23 cellular contexts compared by ENCODE assay signal in the genomic region with DNA sequence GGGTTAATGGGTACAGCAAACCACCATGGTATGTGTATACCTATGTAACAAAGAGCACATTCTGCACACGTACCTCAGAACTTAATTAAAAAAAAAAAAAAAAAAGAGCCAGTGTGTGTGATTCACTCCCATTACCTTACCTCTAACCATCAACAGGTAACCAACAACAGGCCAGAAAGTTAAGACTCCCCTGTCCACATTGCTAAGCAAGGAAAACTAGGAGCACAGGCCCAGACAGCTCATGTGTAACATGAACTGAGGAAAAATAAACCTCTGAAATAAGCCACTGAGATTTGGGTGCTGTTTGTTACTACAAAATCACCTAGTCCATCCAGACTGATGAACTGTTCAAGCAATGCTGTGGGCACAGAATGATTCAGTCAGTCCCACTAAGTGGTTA. TPM values are rescaled to one million over a fixed set of nuclear protein-coding genes. Genes with fewer than 3 reads are reported as not detected.
A peak's percentile ranks its signal among the peaks of the same experiment; 100 is the strongest.
DNase-seq lines count a peak whose midpoint lies in the region; ATAC-seq, FAIRE-seq and TF ChIP-seq lines count a peak whose summit lies in the region.
"Had no signal": no experiment of that assay in that cellular context is flagged by ENCODE, and none has a peak within 500 bp of the region (broad histone marks: within the 10 kb centered on the region; RNA-seq: fewer than 3 reads in every experiment).

No MANE protein-coding gene starts in this region.

- DNase-seq in stimulated activated naive CD8-positive, alpha-beta T cell treated with anti-CD3 and anti-CD28 coated beads, Interleukin-15, Interleukin-2, amounts not matched to agents 100 U/mL and 50 U/mL, for 24 hours, result no peak
- DNase-seq in stimulated activated naive CD8-positive, alpha-beta T cell treated with anti-CD3 and anti-CD28 coated beads, Interleukin-15, amount 100 ng/mL, for 72 hours, result no peak
- DNase-seq in K562 (ENCODE audit: extremely low read depth in 1 of 4, low spot score in 3 of 4) (no peak), keratinocyte (ENCODE audit: low read depth, low spot score) (no peak), GM12891 (ENCODE audit: insufficient read length, low spot score) (no peak), 8988T (no peak)
- no peak for DNase-seq in stimulated activated effector memory CD8-positive, alpha-beta T cell treated with anti-CD3 and anti-CD28 coated beads, Interleukin-12 subunit alpha, Interleukin-12 subunit beta, amount 100 ng/mL, for 72 hours (ENCODE audit: low spot score in 2 of 2)
- no peak for DNase-seq in activated CD4-positive, alpha-beta T cell treated with anti-CD3 and anti-CD28 coated beads, Interleukin-2, amount 50 U/mL, for 1 hour
- DNase-seq: BE2C; CD4-positive, alpha-beta T cell; CD8-positive, alpha-beta memory T cell; DMS 273 treated with DMSO at 0.1 percent for 48 hours; DMS79; EL; GDM1; H9 had no signal

- POLR2A ChIA-PET in K562 (lab: Yijun Ruan, JAX), result interaction anchor here (1.1 kb wide), 1 partner anchor 30 kb away, joined by 3 read pairs; no protein-coding TSS in a partner anchor

- peaks cover 41% of the 10 kb centered on the region for H3K4me1 Mint-ChIP-seq in stimulated activated naive CD8-positive, alpha-beta T cell treated with anti-CD3 and anti-CD28 coated beads, Interleukin-15, amount 100 ng/mL, for 72 hours
- H3K4me1 Mint-ChIP-seq in stimulated activated effector memory CD8-positive, alpha-beta T cell treated with anti-CD3 and anti-CD28 coated beads, Interleukin-12 subunit alpha, Interleukin-12 subunit beta, amount 100 ng/mL, for 72 hours, result peaks cover 41% of the 10 kb centered on the region

- H3K9me3 Mint-ChIP-seq in stimulated activated naive CD8-positive, alpha-beta T cell treated with anti-CD3 and anti-CD28 coated beads, Interleukin-15, amount 100 ng/mL, for 72 hours, result peaks cover 0 to 5% of the 10 kb centered on the region in 2 donors
- H3K9me3 Mint-ChIP-seq in stimulated activated effector memory CD8-positive, alpha-beta T cell treated with anti-CD3 and anti-CD28 coated beads, Interleukin-12 subunit alpha, Interleukin-12 subunit beta, amount 100 ng/mL, for 72 hours, result no peaks in the 10 kb centered on the region
- H3K9me3 Mint-ChIP-seq: CD4-positive, alpha-beta T cell; CD8-positive, alpha-beta memory T cell had no signal

- no peaks in the 10 kb centered on the region for H3K27me3 ChIP-seq in K562 (ENCODE audit: control insufficient read depth in 2 of 2, insufficient read depth in 2 of 2, low read length in 2 of 2)
- no peaks in the 10 kb centered on the region for H3K27me3 ChIP-seq in keratinocyte (ENCODE audit: control insufficient read depth, extremely low read depth, insufficient read depth, low read length)
- H3K27me3 ChIP-seq: BE2C; BLaER1 treated with 17β-estradiol and CSF1 and Interleukin-3, amounts not matched to agents 10 nM and 100 nM had no signal

- whole genome bisulfite sequencing in K562 (ENCODE audit: insufficient coverage, low coverage, missing lambda C conversion rate), result 100% methylated on average over 1 of the region's 1 CpG

- CTCF ChIA-PET in K562 (lab: Yijun Ruan, JAX; ENCODE audit: low intra/inter-chr PET ratio), result no interaction called here

- dilution Hi-C loops in keratinocyte (cut with MboI; ENCODE audit: extremely low pct_ligation_motif_present, low sequenced_read_pairs), result no loop called here

- FAIRE-seq in K562 (lab: Jason Lieb, UNC) (peak; percentile 15), keratinocyte (lab: Jason Lieb, UNC) (peak; percentile 56), GM12891 (lab: Jason Lieb, UNC) (no peak)
- FAIRE-seq: D721Med, GM12878, GM18507 had no signal

- intact Hi-C loops in K562 (cut with micrococcal nuclease), result no loop called here

- TF ChIP-seq CTCF in K562 (IDR thresholded peaks at IDR 0.05 in 2 of 3, conservative IDR thresholded peaks at IDR 0.05 in 1 of 3; ENCODE audit: insufficient read depth in 2 of 3, low read depth in 1 of 3, low read length in 3 of 3), result no peak
- TF ChIP-seq CTCF in keratinocyte (optimal IDR thresholded peaks at IDR 0.05 in 1 of 3, IDR thresholded peaks at IDR 0.05 in 1 of 3, conservative IDR thresholded peaks at IDR 0.05 in 1 of 3; ENCODE audit: extremely low read depth in 1 of 3, insufficient read depth in 2 of 3, low read length in 3 of 3), result no peak

- H3K4me3 Mint-ChIP-seq in stimulated activated naive CD8-positive, alpha-beta T cell treated with anti-CD3 and anti-CD28 coated beads, Interleukin-15, amount 100 ng/mL, for 72 hours, result no peak overlapping the region
- H3K4me3 Mint-ChIP-seq in stimulated activated effector memory CD8-positive, alpha-beta T cell treated with anti-CD3 and anti-CD28 coated beads, Interleukin-12 subunit alpha, Interleukin-12 subunit beta, amount 100 ng/mL, for 72 hours, result no peak overlapping the region
- H3K4me3 Mint-ChIP-seq: CD14-positive monocyte; CD4-positive, alpha-beta T cell; CD8-positive, alpha-beta memory T cell; GM23338; H9 had no signal

- H3K27ac ChIP-seq in K562 (ENCODE audit: extremely low read depth, low read depth, low read length) (no peak overlapping the region), keratinocyte (ENCODE audit: control insufficient read depth, insufficient read depth, low read length) (no peak overlapping the region)
- H3K27ac ChIP-seq: BLaER1 treated with 17β-estradiol and CSF1 and Interleukin-3, amounts not matched to agents 10 nM and 100 nM had no signal

- TF ChIP-seq EP300 in K562 (IDR thresholded peaks at IDR 0.05; ENCODE audit: low read length), result no peak

- H3K4me3 ChIP-seq in K562 (no peak overlapping the region), keratinocyte (ENCODE audit: control insufficient read depth in 2 of 3, extremely low read depth in 1 of 3, insufficient read depth in 2 of 3, low read depth in 1 of 3, low read length in 3 of 3) (no peak overlapping the region)
- H3K4me3 ChIP-seq: BLaER1 treated with 17β-estradiol and CSF1 and Interleukin-3, amounts not matched to agents 10 nM and 100 nM; GM12878; GM23338 had no signal

- H3K4me2 ChIP-seq in K562 (ENCODE audit: insufficient read depth, low read length) (no peak overlapping the region), keratinocyte (ENCODE audit: control insufficient read depth, extremely low read depth, insufficient read depth, low read depth, low read length) (no peak overlapping the region)
- H3K4me2 ChIP-seq: BLaER1 treated with 17β-estradiol and CSF1 and Interleukin-3, amounts not matched to agents 10 nM and 100 nM; GM23338 had no signal

- no peak for TF ChIP-seq RAD21 in K562 (CRISPR knock-in tag; conservative IDR thresholded peaks at IDR 0.05 in 1 of 2, IDR thresholded peaks at IDR 0.05 in 1 of 2)

- TF ChIP-seq POLR2A in K562 (conservative IDR thresholded peaks at IDR 0.05) (no peak), GM12891 (IDR thresholded peaks at IDR 0.05; ENCODE audit: low read depth, low read length) (no peak)

- BruUV-seq in K562 (replicated peaks; lab: Mats Ljungman, UMichigan), result no TSS peak

- no peaks in the 10 kb centered on the region for H3K27me3 Mint-ChIP-seq in stimulated activated naive CD8-positive, alpha-beta T cell treated with anti-CD3 and anti-CD28 coated beads, Interleukin-15, amount 100 ng/mL, for 72 hours
- H3K27me3 Mint-ChIP-seq: CD4-positive, alpha-beta T cell; CD8-positive, alpha-beta memory T cell had no signal

- H3K9ac ChIP-seq in K562 (ENCODE audit: insufficient read depth in 1 of 2, low read depth in 2 of 2, low read length in 2 of 2), result no peak overlapping the region
- H3K9ac ChIP-seq in keratinocyte (ENCODE audit: control insufficient read depth, extremely low read depth, insufficient read depth, low read length), result no peak overlapping the region
- H3K9ac ChIP-seq: BLaER1 treated with 17β-estradiol and CSF1 and Interleukin-3, amounts not matched to agents 10 nM and 100 nM had no signal

- H3K9me3 ChIP-seq in K562 (replicated peaks; ENCODE audit: control insufficient read depth, insufficient read depth, low read depth, low read length), result no peaks in the 10 kb centered on the region
- H3K9me3 ChIP-seq in keratinocyte (ENCODE audit: control insufficient read depth, low read depth, low read length), result no peaks in the 10 kb centered on the region
- H3K9me3 ChIP-seq: BE2C had no signal

- in situ Hi-C loops in K562 (cut with MboI), result no loop called here

- no peak overlapping the region for H2AFZ ChIP-seq in K562 (ENCODE audit: low read depth, low read length)
- no peak overlapping the region for H2AFZ ChIP-seq in keratinocyte (ENCODE audit: control insufficient read depth, low read length)
- H2AFZ ChIP-seq: GM23338 had no signal

- H3K4me1 ChIP-seq in K562 (replicated peaks in 1 of 2; ENCODE audit: control insufficient read depth in 2 of 2, insufficient read depth in 2 of 2, low read length in 2 of 2), result no peaks in the 10 kb centered on the region
- peaks cover 12% of the 10 kb centered on the region for H3K4me1 ChIP-seq in keratinocyte (ENCODE audit: control insufficient read depth, extremely low read depth, insufficient read depth, low read length)
- H3K4me1 ChIP-seq: BE2C had no signal

- peaks cover 21% of the 10 kb centered on the region for H3K36me3 Mint-ChIP-seq in stimulated activated effector memory CD8-positive, alpha-beta T cell treated with anti-CD3 and anti-CD28 coated beads, Interleukin-12 subunit alpha, Interleukin-12 subunit beta, amount 100 ng/mL, for 72 hours

- ATAC-seq in stimulated activated naive CD8-positive, alpha-beta T cell treated with anti-CD3 and anti-CD28 coated beads, Interleukin-15, Interleukin-2, amounts not matched to agents 100 U/mL and 50 U/mL, for 24 hours, result peak; percentile 37
- no peak for ATAC-seq in stimulated activated naive CD8-positive, alpha-beta T cell treated with anti-CD3 and anti-CD28 coated beads, Interleukin-15, amount 100 ng/mL, for 72 hours
- ATAC-seq in K562, result no peak
- peak; percentile 66 for ATAC-seq in stimulated activated effector memory CD8-positive, alpha-beta T cell treated with anti-CD3 and anti-CD28 coated beads, Interleukin-12 subunit alpha, Interleukin-12 subunit beta, amount 100 ng/mL, for 72 hours
- ATAC-seq: GM12878, GM23338, HCT116 had no signal

- H3K9me1 ChIP-seq in K562 (ENCODE audit: control insufficient read depth, insufficient read depth, low read length) (no peaks in the 10 kb centered on the region), keratinocyte (ENCODE audit: control insufficient read depth, extremely low read depth, insufficient read depth, low read length) (no peaks in the 10 kb centered on the region)

- H3K36me3 ChIP-seq in K562 (ENCODE audit: control insufficient read depth, insufficient read depth, low read length) (peaks cover 12% of the 10 kb centered on the region), keratinocyte (ENCODE audit: control insufficient read depth in 2 of 2, extremely low read depth in 1 of 2, insufficient read depth in 2 of 2, low read length in 2 of 2) (peaks cover 0 to 6% of the 10 kb centered on the region in 2 experiments)
- H3K36me3 ChIP-seq: BE2C had no signal

- H3K79me2 ChIP-seq in K562 (ENCODE audit: control insufficient read depth, insufficient read depth, low read length) (peaks cover 61% of the 10 kb centered on the region), keratinocyte (ENCODE audit: control insufficient read depth, insufficient read depth, low read length) (peaks cover 96% of the 10 kb centered on the region)

- H4K20me1 ChIP-seq in K562 (replicated peaks; ENCODE audit: control insufficient read depth, insufficient read depth, low read length) (no peaks in the 10 kb centered on the region), keratinocyte (ENCODE audit: control insufficient read depth, extremely low read depth, insufficient read depth, low read length) (no peaks in the 10 kb centered on the region)

- H3K27ac Mint-ChIP-seq in stimulated activated naive CD8-positive, alpha-beta T cell treated with anti-CD3 and anti-CD28 coated beads, Interleukin-15, amount 100 ng/mL, for 72 hours, result no peak overlapping the region
- peak overlapping the region; percentile 3 for H3K27ac Mint-ChIP-seq in stimulated activated effector memory CD8-positive, alpha-beta T cell treated with anti-CD3 and anti-CD28 coated beads, Interleukin-12 subunit alpha, Interleukin-12 subunit beta, amount 100 ng/mL, for 72 hours
- H3K27ac Mint-ChIP-seq: CD14-positive monocyte; CD4-positive, alpha-beta T cell; GM23338; H9 had no signal

RNA-seq across cellular contexts. Expression of gene KATNBL1, which starts 6.0 kb away (rescaled TPM):
- total RNA-seq in K562 (2011; cell fraction: chromatin; rRNA removed; ENCODE audit: low replicate concordance), result 69.2 and 180 TPM in 2 replicates
- 46.4 and 51.1 TPM in 2 replicates for total RNA-seq in K562 (2011; cell fraction: nucleolus; rRNA removed)
- 106 and 153 TPM in 2 replicates for total RNA-seq in K562 (2011; cell fraction: nucleoplasm; rRNA removed)
- total RNA-seq in K562 (2014; rRNA removed) (21.2 and 21.3 TPM in 2 replicates), K562 (2014; rRNA removed; fragmentation: Illumina TruSeq; extraction: Trizol) (40.0 and 51.1 TPM in 2 replicates), K562 (2015; rRNA removed; fragmentation: Illumina TruSeq; extraction: Trizol) (34.3 and 40.2 TPM in 2 replicates), K562 (2021) (27.8 and 30.0 TPM in 2 replicates)
- polyA plus RNA-seq in K562 (2011; rRNA removed) (43.5 and 46.0 TPM in 2 replicates), K562 (2014; fragmentation: Illumina TruSeq; extraction: Trizol) (18.2 and 22.3 TPM in 2 replicates), K562 (2014; fragmentation: Nextera tagmentation; extraction: Ambion mirVana) (10 to 100 TPM in 1 of 2 experiments, 1 to 10 TPM in 1; 6.6 to 10.6 TPM), K562 (2014; rRNA removed) (24.0 and 27.7 TPM in 2 replicates), keratinocyte (26.9 to 54.0 TPM (median 31.4 TPM) in 3 replicates)
- polyA plus RNA-seq in K562 (2011; cell fraction: cytosol; rRNA removed), result 2.4 and 9.7 TPM in 2 replicates
- polyA plus RNA-seq in K562 (2011; cell fraction: nucleus; rRNA removed), result 29.0 and 47.9 TPM in 2 replicates
- 12.5 and 26.7 TPM in 2 replicates for polyA plus RNA-seq in K562 (2012)
- 30.7 and 37.2 TPM in 2 replicates for polyA minus RNA-seq in K562 (2011; rRNA and poly(A)+ RNA removed)
- 12.6 and 13.0 TPM in 2 replicates for polyA minus RNA-seq in K562 (2011; cell fraction: cytosol; rRNA and poly(A)+ RNA removed)
- polyA minus RNA-seq in K562 (2011; cell fraction: nucleus; rRNA and poly(A)+ RNA removed), result 33.9 and 60.8 TPM in 2 replicates
- polyA plus RNA-seq in keratinocyte (2011; ENCODE audit: low read depth), result 43.0 TPM
- 15.5 and 29.8 TPM in 2 replicates for polyA plus RNA-seq in keratinocyte (2011; cell fraction: cytosol; rRNA removed)
- polyA plus RNA-seq in keratinocyte (2011; cell fraction: nucleus; rRNA removed), result 34.7 and 55.8 TPM in 2 replicates
- polyA plus RNA-seq in keratinocyte (2012; ENCODE audit: low replicate concordance), result 23.9 and 37.4 TPM in 2 replicates
- 1.9 to 34.7 TPM (median 13.1 TPM) in 3 replicates for polyA minus RNA-seq in keratinocyte
- 37.4 TPM for polyA minus RNA-seq in keratinocyte (2011; cell fraction: cytosol; rRNA and poly(A)+ RNA removed)
- 28.5 and 60.0 TPM in 2 replicates for polyA minus RNA-seq in keratinocyte (2011; cell fraction: nucleus; rRNA and poly(A)+ RNA removed)
- polyA plus RNA-seq in GM12891 (2012; ENCODE audit: low read depth, missing spikeins), result 18.2 TPM

RNA-seq across cellular contexts. Expression of gene EMC4, which starts 20.9 kb away (rescaled TPM):
- 77.1 and 79.2 TPM in 2 replicates for total RNA-seq in K562 (2011; cell fraction: chromatin; rRNA removed; ENCODE audit: low replicate concordance)
- total RNA-seq in K562 (2011; cell fraction: nucleolus; rRNA removed), result 66.3 and 76.7 TPM in 2 replicates
- 87.5 and 102 TPM in 2 replicates for total RNA-seq in K562 (2011; cell fraction: nucleoplasm; rRNA removed)
- total RNA-seq in K562 (2014; rRNA removed) (143 and 189 TPM in 2 replicates), K562 (2014; rRNA removed; fragmentation: Illumina TruSeq; extraction: Trizol) (104 and 107 TPM in 2 replicates), K562 (2015; rRNA removed; fragmentation: Illumina TruSeq; extraction: Trizol) (99.8 and 111 TPM in 2 replicates), K562 (2021) (98.2 and 102 TPM in 2 replicates)
- polyA plus RNA-seq in K562 (2011; rRNA removed) (83.3 and 88.4 TPM in 2 replicates), K562 (2014; fragmentation: Illumina TruSeq; extraction: Trizol) (130 and 139 TPM in 2 replicates), K562 (2014; fragmentation: Nextera tagmentation; extraction: Ambion mirVana) (10 to 100 TPM; 46.0 to 59.3 TPM), K562 (2014; rRNA removed) (137 and 181 TPM in 2 replicates), keratinocyte (97.3 to 185 TPM (median 145 TPM) in 3 replicates)
- 84.2 and 89.3 TPM in 2 replicates for polyA plus RNA-seq in K562 (2011; cell fraction: cytosol; rRNA removed)
- 47.4 and 54.4 TPM in 2 replicates for polyA plus RNA-seq in K562 (2011; cell fraction: nucleus; rRNA removed)
- polyA plus RNA-seq in K562 (2012), result 107 TPM in 2 replicates
- 33.1 and 38.7 TPM in 2 replicates for polyA minus RNA-seq in K562 (2011; rRNA and poly(A)+ RNA removed)
- 30.3 and 40.8 TPM in 2 replicates for polyA minus RNA-seq in K562 (2011; cell fraction: cytosol; rRNA and poly(A)+ RNA removed)
- polyA minus RNA-seq in K562 (2011; cell fraction: nucleus; rRNA and poly(A)+ RNA removed), result 16.7 and 23.2 TPM in 2 replicates
- 70.4 TPM for polyA plus RNA-seq in keratinocyte (2011; ENCODE audit: low read depth)
- polyA plus RNA-seq in keratinocyte (2011; cell fraction: cytosol; rRNA removed), result 126 and 173 TPM in 2 replicates
- polyA plus RNA-seq in keratinocyte (2011; cell fraction: nucleus; rRNA removed), result 102 and 104 TPM in 2 replicates
- 136 and 152 TPM in 2 replicates for polyA plus RNA-seq in keratinocyte (2012; ENCODE audit: low replicate concordance)
- 31.7 to 37.3 TPM (median 34.9 TPM) in 3 replicates for polyA minus RNA-seq in keratinocyte
- polyA minus RNA-seq in keratinocyte (2011; cell fraction: cytosol; rRNA and poly(A)+ RNA removed), result 52.4 TPM
- 16.4 and 26.0 TPM in 2 replicates for polyA minus RNA-seq in keratinocyte (2011; cell fraction: nucleus; rRNA and poly(A)+ RNA removed)
- polyA plus RNA-seq in GM12891 (2012; ENCODE audit: low read depth, missing spikeins), result 67.5 TPM

Comparison
In these comparisons a context has a peak if more than half of its experiments do, and no peak if none do; other contexts are left out.
1. ATAC-seq: peak in stimulated activated naive CD8-positive, alpha-beta T cell treated with anti-CD3 and anti-CD28 coated beads, Interleukin-15, Interleukin-2, amounts not matched to agents 100 U/mL and 50 U/mL, for 24 hours (single experiment) and stimulated activated effector memory CD8-positive, alpha-beta T cell treated with anti-CD3 and anti-CD28 coated beads, Interleukin-12 subunit alpha, Interleukin-12 subunit beta, amount 100 ng/mL, for 72 hours (single experiment); none in stimulated activated naive CD8-positive, alpha-beta T cell treated with anti-CD3 and anti-CD28 coated beads, Interleukin-15, amount 100 ng/mL, for 72 hours (single experiment) and K562 (single experiment).